ENCODE assay signal across 12 cellular contexts in the genomic region with DNA sequence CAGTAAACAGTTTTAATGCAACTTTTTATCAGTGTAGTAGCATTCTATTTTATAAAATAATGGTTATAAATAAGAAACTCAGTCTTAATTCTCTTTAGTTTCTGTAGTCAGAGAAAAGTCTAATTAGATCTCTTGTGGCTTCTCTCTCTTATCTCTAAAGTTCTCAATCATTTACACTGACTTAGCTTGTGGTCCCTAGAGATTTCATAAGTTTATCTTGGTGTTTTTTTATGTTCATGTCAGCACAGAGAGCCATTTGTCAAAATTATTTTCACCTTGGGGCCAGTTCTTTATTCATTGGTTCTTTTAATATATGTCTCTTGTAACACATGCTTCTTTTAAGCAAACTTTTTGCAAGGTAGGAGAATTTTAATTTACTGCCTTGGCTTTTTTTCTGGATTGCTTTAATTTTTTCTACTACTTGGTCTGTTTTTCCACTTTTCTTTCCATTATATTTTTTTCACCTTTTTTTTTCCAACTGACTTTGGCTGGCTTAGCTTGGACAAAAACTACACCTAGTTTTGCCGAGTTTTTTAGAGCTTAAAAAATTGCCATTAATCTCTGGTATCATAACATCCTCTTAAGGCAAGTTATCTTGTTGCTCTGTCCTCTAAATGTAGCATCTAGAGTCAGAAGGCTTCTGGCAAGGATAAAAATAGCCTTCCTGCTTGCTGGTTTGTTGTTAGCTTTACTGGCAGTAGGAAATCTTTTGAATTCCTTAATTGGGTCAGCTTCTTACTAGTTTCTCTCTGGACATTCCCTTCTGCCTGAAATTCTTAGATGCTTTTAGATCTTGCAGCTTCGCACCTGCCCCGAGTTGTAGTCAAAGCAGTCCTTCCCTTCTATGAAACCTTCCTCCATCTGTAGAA. TPM values are rescaled to one million over a fixed set of nuclear protein-coding genes. Genes with fewer than 3 reads are reported as not detected.
A peak's percentile ranks its signal among the peaks of the same experiment; 100 is the strongest.
DNase-seq lines count a peak whose midpoint lies in the region; ATAC-seq, FAIRE-seq and TF ChIP-seq lines count a peak whose summit lies in the region.
"Had no signal": no experiment of that assay in that cellular context is flagged by ENCODE, and none has a peak within 500 bp of the region (broad histone marks: within the 10 kb centered on the region; RNA-seq: fewer than 3 reads in every experiment).

No MANE protein-coding gene starts in this region.

- ATAC-seq in left ventricle myocardium superior (peak; percentile 39), GM21360 (IDR thresholded peaks at IDR 0.05; ENCODE audit: unreplicated experiment) (no peak)
- ATAC-seq: naive thymus-derived CD8-positive, alpha-beta T cell had no signal

- no peaks in the 10 kb centered on the region for H3K36me3 ChIP-seq in astrocyte (ENCODE audit: insufficient read depth, low read length)
- H3K36me3 ChIP-seq: WERI-Rb-1 had no signal

- no peak overlapping the region for H3K27ac Mint-ChIP-seq in astrocyte (ENCODE audit: unreplicated experiment)

- H2AFZ ChIP-seq in astrocyte (ENCODE audit: low read depth, low read length), result no peak overlapping the region

- peaks cover 26% of the 10 kb centered on the region for H3K4me1 Mint-ChIP-seq in astrocyte (ENCODE audit: low read depth, unreplicated experiment)

- H3K4me3 ChIP-seq in astrocyte (ENCODE audit: insufficient read depth, low read depth, low read length) (no peak overlapping the region), retinal pigment epithelial cell (ENCODE audit: low read length) (no peak overlapping the region)

- H3K9me3 ChIP-seq in astrocyte (ENCODE audit: insufficient read depth, low read depth, low read length), result no peaks in the 10 kb centered on the region

- no peak overlapping the region for H3K9ac ChIP-seq in astrocyte (ENCODE audit: low read length)

- no peak overlapping the region for H3K4me3 Mint-ChIP-seq in astrocyte (ENCODE audit: unreplicated experiment)
- H3K4me3 Mint-ChIP-seq: naive thymus-derived CD8-positive, alpha-beta T cell had no signal

- peak overlapping the region; percentile 12 for H3K4me2 ChIP-seq in astrocyte (ENCODE audit: low read length)

- H3K9me3 Mint-ChIP-seq in astrocyte (ENCODE audit: unreplicated experiment), result no peaks in the 10 kb centered on the region
- H3K9me3 Mint-ChIP-seq: naive thymus-derived CD8-positive, alpha-beta T cell had no signal

- intact Hi-C loops in left ventricle myocardium superior (cut with micrococcal nuclease), result no loop called here

- peak; percentile 32 for FAIRE-seq in astrocyte (lab: Jason Lieb, UNC)

- peaks cover 7% of the 10 kb centered on the region for H3K36me3 Mint-ChIP-seq in astrocyte (ENCODE audit: low read depth, unreplicated experiment)

- H3K79me2 ChIP-seq in astrocyte (ENCODE audit: insufficient read depth, low read length), result peaks cover 89% of the 10 kb centered on the region

- peaks cover 32% of the 10 kb centered on the region for H4K20me1 ChIP-seq in astrocyte (ENCODE audit: insufficient read depth, low read length)

- TF ChIP-seq CTCF in astrocyte (IDR thresholded peaks at IDR 0.05; ENCODE audit: insufficient read depth, low read depth, low read length) (no peak), retinal pigment epithelial cell (conservative IDR thresholded peaks at IDR 0.05; ENCODE audit: low read depth, low read length) (no peak)

- H3K27me3 ChIP-seq in astrocyte (ENCODE audit: insufficient read depth, low read length), result no peaks in the 10 kb centered on the region

- peak overlapping the region; percentile 8 for H3K27ac ChIP-seq in astrocyte (ENCODE audit: low read depth, low read length)
- H3K27ac ChIP-seq: WERI-Rb-1 had no signal

- peaks cover 25% of the 10 kb centered on the region for H3K4me1 ChIP-seq in astrocyte (ENCODE audit: insufficient read depth, low read length)

- no peaks in the 10 kb centered on the region for H3K27me3 Mint-ChIP-seq in astrocyte (ENCODE audit: low read depth, unreplicated experiment)
- H3K27me3 Mint-ChIP-seq: naive thymus-derived CD8-positive, alpha-beta T cell had no signal

- DNase-seq in EL, result peak; percentile 9
- peak; percentile 54 for DNase-seq in astrocyte (ENCODE audit: low read depth)
- DNase-seq in left ventricle myocardium superior, result no peak
- peak; percentile 41 for DNase-seq in retinal pigment epithelial cell (ENCODE audit: low read depth)
- no peak for DNase-seq in NCI-H526 (lab: John Stamatoyannopoulos, UW)
- no peak for DNase-seq in SW 1271 (lab: John Stamatoyannopoulos, UW)
- DNase-seq in NCI-H2081 treated with DMSO at 0.1 percent for 48 hours (lab: John Stamatoyannopoulos, UW), result no peak
- DNase-seq: activated naive CD4-positive, alpha-beta T cell treated with anti-CD3 and anti-CD28 coated beads, Interleukin-2, amount 50 U/mL, for 16 hours; MV-4-11; naive thymus-derived CD8-positive, alpha-beta T cell; WERI-Rb-1 had no signal

RNA-seq across cellular contexts. Expression of a gene that starts 35.3 kb away (rescaled TPM):
- 37.2 and 40.6 TPM in 2 replicates for total RNA-seq in astrocyte
- total RNA-seq in left ventricle myocardium superior, result 125 TPM

Comparison
In these comparisons a context has a peak if more than half of its experiments do, and no peak if none do; other contexts are left out.
1. DNase-seq: peak in EL (single experiment), astrocyte (single experiment) and retinal pigment epithelial cell (single experiment); none in left ventricle myocardium superior (single experiment), NCI-H526 (0 of 2), SW 1271 (0 of 2) and NCI-H2081 treated with DMSO at 0.1 percent for 48 hours (single experiment).